ENCODE assay signal across 7 cellular contexts in the genomic region with DNA sequence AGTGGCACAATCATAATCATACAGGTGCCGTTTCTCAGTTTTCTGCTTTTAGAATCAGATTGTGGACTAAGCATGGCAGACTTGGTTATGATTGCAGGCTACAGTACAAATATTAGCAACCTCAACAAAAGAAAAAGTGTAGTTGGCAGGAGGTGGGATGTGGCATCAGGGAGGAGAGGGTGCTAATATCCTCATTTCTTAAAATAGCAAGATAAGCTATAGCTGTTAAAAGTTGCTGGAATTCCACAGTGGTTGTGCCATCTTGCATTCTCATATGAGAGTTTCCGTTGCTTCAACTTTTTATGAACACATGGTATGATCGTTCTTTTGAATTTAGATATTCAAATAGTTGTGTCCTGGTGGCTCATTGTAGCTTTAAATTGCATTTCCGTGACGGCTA. TPM values are rescaled to one million over a fixed set of nuclear protein-coding genes. Genes with fewer than 3 reads are reported as not detected.
"Had no signal": no experiment of that assay in that cellular context is flagged by ENCODE, and none has a peak within 500 bp of the region (broad histone marks: within the 10 kb centered on the region; RNA-seq: fewer than 3 reads in every experiment).

No MANE protein-coding gene starts in this region.

- H3K4me3 ChIP-seq: K562 had no signal

- FAIRE-seq: HepG2, HTR-8/SVneo, K562 had no signal

- ATAC-seq: HepG2, K562 had no signal

- DNase-seq: IMR-90, KBM-7 had no signal

- H3K27ac ChIP-seq: HL-60 had no signal

RNA-seq across cellular contexts. Expression of a gene that starts 21.4 kb away (rescaled TPM):
- total RNA-seq: HT1080, IMR-90 had no signal
- polyA plus RNA-seq: IMR-90 had no signal
